8 cellular contexts compared by ENCODE assay signal in genomic region chr6:41682056-41682477, GRCh38. TPM values are rescaled to one million over a fixed set of nuclear protein-coding genes. Genes with fewer than 3 reads are reported as not detected.
DNase-seq lines count a peak whose midpoint lies in the region; TF ChIP-seq lines count a peak whose summit lies in the region.

No MANE protein-coding gene starts in this region.

- no peak overlapping the region for H3K4me3 ChIP-seq in fibroblast of pulmonary artery (replicated peaks; ENCODE audit: low read depth, low read length)
- H3K4me3 ChIP-seq in neuron (ENCODE audit: low read length), result no peak overlapping the region
- no peak overlapping the region for H3K4me3 ChIP-seq in stomach

- H3K9me3 ChIP-seq in neuron (ENCODE audit: low read length) (no peaks in the 10 kb centered on the region), stomach (no peaks in the 10 kb centered on the region)

- DNase-seq in AG08396 (ENCODE audit: low spot score) (peak; percentile 95), RPMI7951 (ENCODE audit: low read depth) (peak; percentile 81), activated T-helper 1 cell treated with Interleukin-2 at 50 U/mL for 16 hours (ENCODE audit: low read depth) (peak; percentile 35), fibroblast of pulmonary artery (ENCODE audit: low read depth) (peak; percentile 93), stomach (peak; percentile 94)

- intact Hi-C loops in stomach (cut with DNase I; ENCODE audit: low total_unique reads), result loop anchor here (5.0 kb wide), 1 partner anchor 80 kb away; no protein-coding TSS in a partner anchor

- H3K27me3 ChIP-seq in neuron (ENCODE audit: insufficient read depth, low read length) (peaks cover 9% of the 10 kb centered on the region), stomach (no peaks in the 10 kb centered on the region)

- 2 to 10% (median 3%) methylated on average over 6 to 9 of the region's 9 CpGs for WGBS in stomach, 5 donors

- TF ChIP-seq POLR2A in GM18951 (IDR thresholded peaks at IDR 0.05; ENCODE audit: extremely low read depth, insufficient read depth, insufficient read length) (peak; percentile 44), stomach (IDR thresholded peaks at IDR 0.05) (no peak)

- TF ChIP-seq EP300 in stomach (IDR thresholded peaks at IDR 0.05), result no peak

- in situ Hi-C loops in GM18951 (cut with MboI; ENCODE audit: low sequenced_read_pairs, unreplicated experiment), result no loop called here

- H3K36me3 ChIP-seq in neuron (ENCODE audit: insufficient read depth, low read length), result no peaks in the 10 kb centered on the region
- peaks cover 7 to 32% (median 30%) of the 10 kb centered on the region in 4 donors for H3K36me3 ChIP-seq in stomach

- peaks cover 20% of the 10 kb centered on the region for H3K4me1 ChIP-seq in neuron (ENCODE audit: insufficient read depth, low read length)
- H3K4me1 ChIP-seq in stomach, result peaks cover 17 to 24% (median 23%) of the 10 kb centered on the region in 4 donors

- peak overlapping the region in 4 of 5 donors; percentile 10 to 63 (median 57) for H3K27ac ChIP-seq in stomach

- peak overlapping the region; percentile 77 for H2AFZ ChIP-seq in neuron (ENCODE audit: low read depth, low read length)

- TF ChIP-seq CTCF in LNCAP (IDR thresholded peaks at IDR 0.05) (peak; percentile 84), fibroblast of pulmonary artery (IDR thresholded peaks at IDR 0.05; ENCODE audit: low read length, missing control alignments) (peak; percentile 82), stomach (IDR thresholded peaks at IDR 0.05) (peak in 5 of 7 experiments; percentile 65 to 97 (median 76))

RNA-seq across cellular contexts. Expression of gene MDFI, which starts 43.8 kb away (rescaled TPM):
- 2.6 and 5.0 TPM in 2 replicates for total RNA-seq in RPMI7951 (2014; rRNA removed; shearing (Covaris generic))
- 1 to 10 TPM in 4 of 5 donors, not detected in 1; 4.1 to 8.3 (median 6.6) TPM for total RNA-seq in stomach
- 10 to 100 TPM in 2 of 3 donors, 1 to 10 TPM in 1; 3.7 to 17.2 (median 14.9) TPM for polyA plus RNA-seq in stomach

RNA-seq across cellular contexts. Expression of gene TFEB, which starts 53.3 kb away (rescaled TPM):
- 11.7 and 11.8 TPM in 2 replicates for total RNA-seq in RPMI7951 (2014; rRNA removed; shearing (Covaris generic))
- total RNA-seq in stomach, result 100 to 1,000 TPM in 1 of 5 donors, 10 to 100 TPM in 2, 1 to 10 TPM in 2; 6.4 to 130 (median 12.9) TPM
- polyA plus RNA-seq in stomach, result 10 to 100 TPM; 12.1 to 19.5 (median 14.0) TPM

Comparison
In these comparisons a context has a peak if more than half of its experiments do, and no peak if none do; other contexts are left out.
1. DNase-seq: peak in every context shown above with its lines; median percentile 95 in AG08396; 94 in stomach; 93 in fibroblast of pulmonary artery; 81 in RPMI7951; 35 in activated T-helper 1 cell treated with Interleukin-2 at 50 U/mL for 16 hours.